In the genomic region with DNA sequence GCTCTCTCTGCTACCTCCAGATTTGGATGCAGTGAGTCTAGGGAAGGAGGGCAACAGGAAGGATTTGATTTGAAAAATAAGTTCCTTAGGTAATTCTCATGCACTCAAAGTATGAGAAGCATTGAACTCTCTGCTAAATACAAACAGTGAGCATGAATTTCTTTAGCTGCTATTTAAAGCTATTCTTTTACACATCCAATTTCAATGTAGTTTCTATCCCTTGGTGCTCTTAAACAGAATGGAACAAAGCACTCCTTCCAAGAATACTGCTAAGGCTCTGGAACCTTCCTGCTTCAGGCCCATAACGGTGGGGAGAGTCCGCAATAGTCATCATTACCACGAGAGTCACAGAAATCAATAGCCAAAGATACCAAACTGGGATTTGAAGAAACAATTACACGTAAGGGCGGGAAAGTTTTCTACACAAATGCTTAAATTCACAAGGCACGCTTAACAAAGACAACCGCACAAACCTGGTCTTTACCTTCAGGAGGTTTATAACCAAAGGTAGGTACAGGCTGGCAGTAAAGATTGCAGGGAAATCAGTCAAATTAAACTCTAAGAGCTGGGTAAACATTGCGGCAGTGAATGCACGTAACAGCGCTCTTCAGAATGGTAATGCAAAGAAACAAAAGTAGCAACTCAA, we compare ENCODE assay signal across 11 cellular contexts.
DNase-seq lines count a peak whose midpoint lies in the region; ATAC-seq, FAIRE-seq and TF ChIP-seq lines count a peak whose summit lies in the region.
"Had no signal": no experiment of that assay in that cellular context is flagged by ENCODE, and none has a peak within 500 bp of the region (broad histone marks: within the 10 kb centered on the region; RNA-seq: fewer than 3 reads in every experiment).

No MANE protein-coding gene starts in this region.

- no peaks in the 10 kb centered on the region for H3K9me3 Mint-ChIP-seq in astrocyte (ENCODE audit: unreplicated experiment)
- H3K9me3 Mint-ChIP-seq: IgD-negative memory B cell had no signal

- WGBS in heart left ventricle, 4 donors: 69 to 79% (median 78%) methylated on average over 10 of the region's 10 CpGs
- 43% methylated on average over 10 of the region's 10 CpGs for WGBS in urinary bladder

- no peak for FAIRE-seq in astrocyte (lab: Jason Lieb, UNC)
- FAIRE-seq: keratinocyte had no signal

- H3K36me3 Mint-ChIP-seq in astrocyte (ENCODE audit: low read depth, unreplicated experiment): no peaks in the 10 kb centered on the region
- H3K36me3 Mint-ChIP-seq: IgD-negative memory B cell had no signal

- DNase-seq in heart left ventricle: no peak
- no peak for DNase-seq in left cardiac atrium
- no peak for DNase-seq in astrocyte (ENCODE audit: low read depth)
- DNase-seq in midbrain (lab: John Stamatoyannopoulos, UW): peak; percentile 48
- no peak for DNase-seq in HuH-7 (ENCODE audit: low spot score)
- DNase-seq: SIG-M5 had no signal

- H3K4me2 ChIP-seq in astrocyte (ENCODE audit: low read length): peak overlapping the region; percentile 97

- intact Hi-C loops in heart left ventricle (cut with DNase I) (loop anchor here in 3 of 10 donors (1.0 to 10.0 kb wide), 3 partner anchors 203 to 291 kb away; a partner anchor contains a TSS), left cardiac atrium (cut with DNase I) (loop anchor here in 1 of 2 donors (5.0 kb wide), 1 partner anchor 291 kb away; a partner anchor contains a TSS)

- H3K9me3 ChIP-seq in heart left ventricle: no peaks in the 10 kb centered on the region
- H3K9me3 ChIP-seq in astrocyte (ENCODE audit: insufficient read depth, low read depth, low read length): no peaks in the 10 kb centered on the region

- TF ChIP-seq CTCF in heart left ventricle (IDR thresholded peaks at IDR 0.05) (no peak), astrocyte (IDR thresholded peaks at IDR 0.05; ENCODE audit: insufficient read depth, low read depth, low read length) (no peak)

- H3K4me3 ChIP-seq in heart left ventricle (peak overlapping the region in 11 of 12 donors; percentile 39 to 83 (median 62)), astrocyte (ENCODE audit: insufficient read depth, low read depth, low read length) (peak overlapping the region; percentile 35), urinary bladder (ENCODE audit: low read depth, low read length) (peak overlapping the region; percentile 58)

- peak overlapping the region; percentile 54 for H3K9ac ChIP-seq in astrocyte (ENCODE audit: low read length)

- no peak for TF ChIP-seq POLR2A in heart left ventricle (IDR thresholded peaks at IDR 0.05)

- ATAC-seq in heart left ventricle (no peak), left cardiac atrium (no peak), GM19463 (IDR thresholded peaks at IDR 0.05; ENCODE audit: unreplicated experiment) (no peak), GM18861 (IDR thresholded peaks at IDR 0.05; ENCODE audit: unreplicated experiment) (no peak)

- no peaks in the 10 kb centered on the region for H3K27me3 ChIP-seq in heart left ventricle
- no peaks in the 10 kb centered on the region for H3K27me3 ChIP-seq in astrocyte (ENCODE audit: insufficient read depth, low read length)

- H3K4me1 ChIP-seq in heart left ventricle (peaks cover 3 to 61% (median 39%) of the 10 kb centered on the region in 12 donors), astrocyte (ENCODE audit: insufficient read depth, low read length) (peaks cover 7% of the 10 kb centered on the region), urinary bladder (ENCODE audit: insufficient read depth) (no peaks in the 10 kb centered on the region)

- no peaks in the 10 kb centered on the region for H4K20me1 ChIP-seq in astrocyte (ENCODE audit: insufficient read depth, low read length)

- H3K27me3 Mint-ChIP-seq in astrocyte (ENCODE audit: low read depth, unreplicated experiment): no peaks in the 10 kb centered on the region
- H3K27me3 Mint-ChIP-seq: IgD-negative memory B cell had no signal

- H3K36me3 ChIP-seq in heart left ventricle (no peaks in the 10 kb centered on the region), astrocyte (ENCODE audit: insufficient read depth, low read length) (no peaks in the 10 kb centered on the region), urinary bladder (ENCODE audit: insufficient read depth) (no peaks in the 10 kb centered on the region)

- H3K27ac Mint-ChIP-seq in astrocyte (ENCODE audit: unreplicated experiment): no peak overlapping the region

- peak overlapping the region; percentile 0 for H3K4me3 Mint-ChIP-seq in astrocyte (ENCODE audit: unreplicated experiment)
- H3K4me3 Mint-ChIP-seq: IgD-negative memory B cell had no signal

- H2AFZ ChIP-seq in astrocyte (ENCODE audit: low read depth, low read length): peak overlapping the region; percentile 35

- peak overlapping the region in 8 of 12 donors; percentile 83 to 92 (median 86) for H3K27ac ChIP-seq in heart left ventricle
- no peak overlapping the region for H3K27ac ChIP-seq in astrocyte (ENCODE audit: low read depth, low read length)
- no peak overlapping the region for H3K27ac ChIP-seq in urinary bladder (ENCODE audit: low read depth)

- peaks cover 11% of the 10 kb centered on the region for H3K4me1 Mint-ChIP-seq in astrocyte (ENCODE audit: low read depth, unreplicated experiment)

- no peaks in the 10 kb centered on the region for H3K79me2 ChIP-seq in astrocyte (ENCODE audit: insufficient read depth, low read length)

Comparison
In these comparisons a context has a peak if more than half of its experiments do, and no peak if none do; other contexts are left out.
1. H3K27ac ChIP-seq: peak in heart left ventricle (8 of 12); none in astrocyte (single experiment) and urinary bladder (single experiment).
2. Peak in every context shown above with its lines, with median percentiles within 50 percentile points of each other: H3K4me3 ChIP-seq.